ENCODE assay signal across 23 cellular contexts in genomic region chr10:124459395-124459794, GRCh38. TPM values are rescaled to one million over a fixed set of nuclear protein-coding genes. Genes with fewer than 3 reads are reported as not detected.
"Had no signal": no experiment of that assay in that cellular context is flagged by ENCODE, and none has a peak within 500 bp of the region (broad histone marks: within the 10 kb centered on the region; RNA-seq: fewer than 3 reads in every experiment).

No MANE protein-coding gene starts in this region.

- H3K27ac Mint-ChIP-seq: activated CD8-positive, alpha-beta memory T cell treated with anti-CD3 and anti-CD28 coated beads, Interleukin-2, amount 10 ng/mL, durations not matched to agents 7 days and 5 days; activated naive CD4-positive, alpha-beta T cell treated with anti-CD3 and anti-CD28 coated beads, Interleukin-2, amount 50 U/mL, for 24 hours; activated T-cell treated with anti-CD3 and anti-CD28 coated beads, Interleukin-2, amount 50 U/mL, for 24 hours; activated T-helper 1 cell treated with anti-CD3 and anti-CD28 coated beads, Interleukin-12 subunit alpha, Interleukin-12 subunit beta, Interleukin-2, Interleukin-4 antibody, amounts not matched to agents 30 ng/mL and 10 ng/mL and 1 ng/mL, durations not matched to agents 14 hours and 24 hours and 36 hours had no signal

- ATAC-seq: activated CD8-positive, alpha-beta memory T cell treated with anti-CD3 and anti-CD28 coated beads, Interleukin-2, amount 10 ng/mL, durations not matched to agents 7 days and 5 days had no signal

- DNase-seq: activated CD4-positive, alpha-beta T cell treated with anti-CD3 and anti-CD28 coated beads for 48 hours; activated CD4-positive, alpha-beta T cell treated with anti-CD3 and anti-CD28 coated beads, Interleukin-2, amount 50 U/mL, for 4 hours; activated CD4-positive, CD25-positive, alpha-beta regulatory T cell treated with anti-CD3 and anti-CD28 coated beads, Interleukin-2, amount 50 U/mL, for 72 hours; activated CD8-positive, alpha-beta memory T cell treated with anti-CD3 and anti-CD28 coated beads, Interleukin-2, amount 10 ng/mL, durations not matched to agents 7 days and 5 days; activated effector memory CD4-positive, alpha-beta T cell treated with Interleukin-2 at 50 U/mL for 16 hours; activated naive CD4-positive, alpha-beta T cell; activated T-cell treated with anti-CD3 and anti-CD28 coated beads, Interleukin-2, amount 50 U/mL, for 24 hours; central memory CD4-positive, alpha-beta T cell; Kasumi-1; KBM-7; NCI-H1092; NCI-H1417; NCI-H1930; NCI-H510A treated with DMSO at 0.1 percent for 48 hours; NCI-H69; NK-92 treated with Interleukin-12 subunit alpha and Interleukin-12 subunit beta, amount 100 ng/mL, for 24 hours; OCI-M1; SIG-M5 had no signal

- H3K9me3 Mint-ChIP-seq: activated naive CD4-positive, alpha-beta T cell treated with anti-CD3 and anti-CD28 coated beads, Interleukin-2, amount 50 U/mL, for 24 hours; activated T-cell treated with anti-CD3 and anti-CD28 coated beads, Interleukin-2, amount 50 U/mL, for 24 hours; activated T-helper 1 cell treated with anti-CD3 and anti-CD28 coated beads, Interleukin-12 subunit alpha, Interleukin-12 subunit beta, Interleukin-2, Interleukin-4 antibody, amounts not matched to agents 30 ng/mL and 10 ng/mL and 1 ng/mL, durations not matched to agents 14 hours and 24 hours and 36 hours had no signal

- H3K4me3 Mint-ChIP-seq: activated CD8-positive, alpha-beta memory T cell treated with anti-CD3 and anti-CD28 coated beads, Interleukin-2, amount 10 ng/mL, durations not matched to agents 7 days and 5 days; activated naive CD4-positive, alpha-beta T cell treated with anti-CD3 and anti-CD28 coated beads, Interleukin-2, amount 50 U/mL, for 24 hours; activated T-cell treated with anti-CD3 and anti-CD28 coated beads, Interleukin-2, amount 50 U/mL, for 24 hours; activated T-helper 1 cell treated with anti-CD3 and anti-CD28 coated beads, Interleukin-12 subunit alpha, Interleukin-12 subunit beta, Interleukin-2, Interleukin-4 antibody, amounts not matched to agents 30 ng/mL and 10 ng/mL and 1 ng/mL, durations not matched to agents 14 hours and 24 hours and 36 hours had no signal

- H3K36me3 Mint-ChIP-seq: activated naive CD4-positive, alpha-beta T cell treated with anti-CD3 and anti-CD28 coated beads, Interleukin-2, amount 50 U/mL, for 24 hours had no signal

RNA-seq across cellular contexts. Expression of gene NKX1-2, which starts 9.6 kb away (rescaled TPM):
- total RNA-seq: activated CD8-positive, alpha-beta memory T cell treated with anti-CD3 and anti-CD28 coated beads, Interleukin-2, amount 10 ng/mL, durations not matched to agents 7 days and 5 days; activated T-helper 1 cell treated with anti-CD3 and anti-CD28 coated beads, Interleukin-12 subunit alpha, Interleukin-12 subunit beta, Interleukin-2, Interleukin-4 antibody, amounts not matched to agents 30 ng/mL and 10 ng/mL and 1 ng/mL, durations not matched to agents 14 hours and 24 hours and 36 hours; aorta; chondrocyte; T-helper 1 cell treated with Interleukin-12 subunit alpha and Interleukin-12 subunit beta and Interleukin-4 antibody, amounts not matched to agents 30 ng/mL and 1 ng/mL, for 36 hours had no signal
- polyA plus RNA-seq: aorta had no signal
